21 cellular contexts compared by ENCODE assay signal in the genomic region with DNA sequence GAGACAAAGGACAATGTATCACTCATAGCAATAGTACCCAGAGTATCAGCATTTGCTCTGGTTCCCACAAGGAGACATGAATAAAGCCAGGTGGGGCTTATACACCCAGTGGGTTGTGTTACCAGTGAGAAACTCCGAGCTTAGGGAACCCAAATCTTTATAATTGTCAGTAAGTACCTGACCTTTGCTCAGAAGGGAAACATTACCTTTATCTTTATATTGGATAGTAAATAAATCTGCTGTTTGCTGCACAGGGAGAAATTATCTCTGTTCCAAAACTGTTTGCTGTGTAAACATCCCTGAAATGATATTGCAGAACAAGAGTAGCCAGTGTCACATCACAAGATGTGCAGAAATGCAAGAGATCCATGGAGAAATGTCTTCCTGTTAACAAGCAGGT. TPM values are rescaled to one million over a fixed set of nuclear protein-coding genes. Genes with fewer than 3 reads are reported as not detected.
DNase-seq lines count a peak whose midpoint lies in the region; ATAC-seq and TF ChIP-seq lines count a peak whose summit lies in the region.
"Had no signal": no experiment of that assay in that cellular context is flagged by ENCODE, and none has a peak within 500 bp of the region (broad histone marks: within the 10 kb centered on the region; RNA-seq: fewer than 3 reads in every experiment).

No MANE protein-coding gene starts in this region.

- no peak for TF ChIP-seq POLR2A in heart left ventricle (IDR thresholded peaks at IDR 0.05)

- H3K27ac ChIP-seq in C4-2B, result peak overlapping the region; percentile 99
- H3K27ac ChIP-seq in heart left ventricle, result peak overlapping the region in 1 of 12 donors; percentile 7
- H3K27ac ChIP-seq: KMS-11 had no signal

- ATAC-seq in heart left ventricle (no peak), GM18520 (IDR thresholded peaks at IDR 0.05; ENCODE audit: unreplicated experiment) (no peak)

- TF ChIP-seq CTCF in C4-2B (conservative IDR thresholded peaks at IDR 0.05) (no peak), heart left ventricle (IDR thresholded peaks at IDR 0.05) (no peak)

- 53 to 89% (median 78%) methylated on average over 1 of the region's 1 CpG for WGBS in heart left ventricle, 4 donors

- peaks cover 0 to 27% (median 5%) of the 10 kb centered on the region in 12 donors for H3K4me1 ChIP-seq in heart left ventricle

- intact Hi-C loops in heart left ventricle (cut with DNase I), result no loop called here

- H3K36me3 ChIP-seq in heart left ventricle, result no peaks in the 10 kb centered on the region

- H3K9me3 ChIP-seq in heart left ventricle, result no peaks in the 10 kb centered on the region

- DNase-seq in LoVo (ENCODE audit: low spot score) (peak; percentile 33), astrocyte of the hippocampus (ENCODE audit: low read depth, low spot score) (peak; percentile 12), myocyte (ENCODE audit: low read depth) (peak; percentile 40), heart left ventricle (no peak), NCI-H2227 treated with DMSO at 0.1 percent for 48 hours (lab: John Stamatoyannopoulos, UW) (no peak)
- DNase-seq in activated effector memory CD4-positive, alpha-beta T cell treated with Interleukin-2 at 50 U/mL for 16 hours, result no peak
- DNase-seq: activated CD4-positive, alpha-beta memory T cell treated with anti-CD3 and anti-CD28 coated beads for 36 hours; activated naive CD4-positive, alpha-beta T cell treated with Interleukin-2 at 50 U/mL for 16 hours; activated T-cell treated with anti-CD3 and anti-CD28 coated beads for 4 hours; anterior cingulate cortex; CD4-positive, alpha-beta T cell; DMS153; endodermal cell; NCI-H1092; NCI-H2081 treated with DMSO at 0.1 percent for 48 hours; NCI-H510A treated with DMSO at 0.1 percent for 48 hours; Right ventricle myocardium superior; stimulated activated CD4-positive, alpha-beta T cell treated with anti-CD3 and anti-CD28 coated beads, Interleukin-12 subunit alpha, Interleukin-12 subunit beta, amount 100 ng/mL, for 4 hours had no signal

- H3K4me3 ChIP-seq in heart left ventricle, result no peak overlapping the region

- H3K27me3 ChIP-seq in heart left ventricle, result no peaks in the 10 kb centered on the region

RNA-seq across cellular contexts. Expression of a gene that starts 12.1 kb away (rescaled TPM):
- total RNA-seq in myocyte (62.9 and 152 TPM in 2 replicates), heart left ventricle (100 to 1,000 TPM; 106 to 178 (median 138) TPM)
- 43.2 TPM for polyA plus RNA-seq in myocyte (2012)
- polyA plus RNA-seq in heart left ventricle, result 100 to 1,000 TPM in 1 of 2 donors, 10 to 100 TPM in 1; 26.0 to 107 TPM

RNA-seq across cellular contexts. Expression of a gene that starts 59.6 kb away (rescaled TPM):
- 2.9 and 3.0 TPM in 2 replicates for total RNA-seq in myocyte
- 2.6 TPM for polyA plus RNA-seq in myocyte (2012)
- total RNA-seq in heart left ventricle, result 1 to 10 TPM; 1.1 to 4.5 (median 2.4) TPM
- 1 to 10 TPM; 1.1 to 2.1 TPM for polyA plus RNA-seq in heart left ventricle

Comparison
In these comparisons a context has a peak if more than half of its experiments do, and no peak if none do; other contexts are left out.
1. DNase-seq: peak in LoVo (single experiment), astrocyte of the hippocampus (single experiment) and myocyte (single experiment); none in heart left ventricle (0 of 5), activated effector memory CD4-positive, alpha-beta T cell treated with Interleukin-2 at 50 U/mL for 16 hours (single experiment) and NCI-H2227 treated with DMSO at 0.1 percent for 48 hours (single experiment).